1 cellular context compared by ENCODE assay signal in the genomic region with DNA sequence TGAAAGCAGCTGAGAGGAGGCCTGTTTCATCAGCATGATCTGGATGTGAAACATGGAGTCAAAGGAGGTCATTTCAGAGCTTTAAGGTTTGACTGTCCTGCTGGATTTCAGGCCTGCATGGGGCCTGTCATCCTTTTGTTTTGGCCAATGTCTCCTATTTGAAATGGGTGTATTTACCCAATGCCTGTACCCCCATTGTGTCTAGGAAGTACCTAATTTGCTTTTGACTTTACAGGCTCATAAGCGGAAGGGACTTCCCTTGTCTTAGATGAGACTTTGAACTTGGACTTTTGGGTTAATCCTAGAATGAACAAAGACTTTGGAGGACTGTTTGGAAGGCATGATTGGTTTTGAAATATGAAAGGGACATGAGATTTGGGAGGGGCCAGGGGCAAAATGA.
TF ChIP-seq lines count a peak whose summit lies in the region.

No MANE protein-coding gene starts in this region.

TF ChIP-seq in HepG2, 621 proteins besides CTCF, POLR2A, EP300 and RAD21 (continues in another document):
- TF ChIP-seq, protein P1, sequence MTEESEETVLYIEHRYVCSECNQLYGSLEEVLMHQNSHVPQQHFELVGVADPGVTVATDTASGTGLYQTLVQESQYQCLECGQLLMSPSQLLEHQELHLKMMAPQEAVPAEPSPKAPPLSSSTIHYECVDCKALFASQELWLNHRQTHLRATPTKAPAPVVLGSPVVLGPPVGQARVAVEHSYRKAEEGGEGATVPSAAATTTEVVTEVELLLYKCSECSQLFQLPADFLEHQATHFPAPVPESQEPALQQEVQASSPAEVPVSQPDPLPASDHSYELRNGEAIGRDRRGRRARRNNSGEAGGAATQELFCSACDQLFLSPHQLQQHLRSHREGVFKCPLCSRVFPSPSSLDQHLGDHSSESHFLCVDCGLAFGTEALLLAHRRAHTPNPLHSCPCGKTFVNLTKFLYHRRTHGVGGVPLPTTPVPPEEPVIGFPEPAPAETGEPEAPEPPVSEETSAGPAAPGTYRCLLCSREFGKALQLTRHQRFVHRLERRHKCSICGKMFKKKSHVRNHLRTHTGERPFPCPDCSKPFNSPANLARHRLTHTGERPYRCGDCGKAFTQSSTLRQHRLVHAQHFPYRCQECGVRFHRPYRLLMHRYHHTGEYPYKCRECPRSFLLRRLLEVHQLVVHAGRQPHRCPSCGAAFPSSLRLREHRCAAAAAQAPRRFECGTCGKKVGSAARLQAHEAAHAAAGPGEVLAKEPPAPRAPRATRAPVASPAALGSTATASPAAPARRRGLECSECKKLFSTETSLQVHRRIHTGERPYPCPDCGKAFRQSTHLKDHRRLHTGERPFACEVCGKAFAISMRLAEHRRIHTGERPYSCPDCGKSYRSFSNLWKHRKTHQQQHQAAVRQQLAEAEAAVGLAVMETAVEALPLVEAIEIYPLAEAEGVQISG (CRISPR knock-in tag; IDR thresholded peaks at IDR 0.05), result no peak
- TF ChIP-seq ZKSCAN5 (CRISPR knock-in tag; IDR thresholded peaks at IDR 0.05), result no peak
- TF ChIP-seq FOXP1 (IDR thresholded peaks at IDR 0.05), result no peak
- 0 out of 2 replicates have a peak, but pooled peaks have one; percentile 10 for TF ChIP-seq FOXP1 (CRISPR knock-in tag; IDR thresholded peaks at IDR 0.05)
- TF ChIP-seq, protein P2, sequence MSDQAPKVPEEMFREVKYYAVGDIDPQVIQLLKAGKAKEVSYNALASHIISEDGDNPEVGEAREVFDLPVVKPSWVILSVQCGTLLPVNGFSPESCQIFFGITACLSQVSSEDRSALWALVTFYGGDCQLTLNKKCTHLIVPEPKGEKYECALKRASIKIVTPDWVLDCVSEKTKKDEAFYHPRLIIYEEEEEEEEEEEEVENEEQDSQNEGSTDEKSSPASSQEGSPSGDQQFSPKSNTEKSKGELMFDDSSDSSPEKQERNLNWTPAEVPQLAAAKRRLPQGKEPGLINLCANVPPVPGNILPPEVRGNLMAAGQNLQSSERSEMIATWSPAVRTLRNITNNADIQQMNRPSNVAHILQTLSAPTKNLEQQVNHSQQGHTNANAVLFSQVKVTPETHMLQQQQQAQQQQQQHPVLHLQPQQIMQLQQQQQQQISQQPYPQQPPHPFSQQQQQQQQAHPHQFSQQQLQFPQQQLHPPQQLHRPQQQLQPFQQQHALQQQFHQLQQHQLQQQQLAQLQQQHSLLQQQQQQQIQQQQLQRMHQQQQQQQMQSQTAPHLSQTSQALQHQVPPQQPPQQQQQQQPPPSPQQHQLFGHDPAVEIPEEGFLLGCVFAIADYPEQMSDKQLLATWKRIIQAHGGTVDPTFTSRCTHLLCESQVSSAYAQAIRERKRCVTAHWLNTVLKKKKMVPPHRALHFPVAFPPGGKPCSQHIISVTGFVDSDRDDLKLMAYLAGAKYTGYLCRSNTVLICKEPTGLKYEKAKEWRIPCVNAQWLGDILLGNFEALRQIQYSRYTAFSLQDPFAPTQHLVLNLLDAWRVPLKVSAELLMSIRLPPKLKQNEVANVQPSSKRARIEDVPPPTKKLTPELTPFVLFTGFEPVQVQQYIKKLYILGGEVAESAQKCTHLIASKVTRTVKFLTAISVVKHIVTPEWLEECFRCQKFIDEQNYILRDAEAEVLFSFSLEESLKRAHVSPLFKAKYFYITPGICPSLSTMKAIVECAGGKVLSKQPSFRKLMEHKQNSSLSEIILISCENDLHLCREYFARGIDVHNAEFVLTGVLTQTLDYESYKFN (CRISPR knock-in tag; conservative IDR thresholded peaks at IDR 0.05), result 0 out of 2 replicates have a peak, but pooled peaks have one; percentile 19
- TF ChIP-seq ATAD3A (CRISPR knock-in tag; IDR thresholded peaks at IDR 0.05), result no peak
- TF ChIP-seq ZNF430 (CRISPR knock-in tag; IDR thresholded peaks at IDR 0.05), result no peak
- no peak for TF ChIP-seq ZNF207 (IDR thresholded peaks at IDR 0.05; ENCODE audit: borderline replicate concordance)
- TF ChIP-seq RORA (CRISPR knock-in tag; IDR thresholded peaks at IDR 0.05), result no peak
- TF ChIP-seq NR2F2 (IDR thresholded peaks at IDR 0.05; ENCODE audit: borderline replicate concordance, low read depth), result no peak
- peak; percentile 26; the same call in 1 of the 2 replicates for TF ChIP-seq HDAC1 (CRISPR knock-in tag; IDR thresholded peaks at IDR 0.05)
- 0 out of 2 replicates have a peak, but pooled peaks have one; percentile 10 for TF ChIP-seq TCF7 (IDR thresholded peaks at IDR 0.05; ENCODE audit: low read depth)
- no peak for TF ChIP-seq ZNF230 (CRISPR knock-in tag; IDR thresholded peaks at IDR 0.05)
- TF ChIP-seq MAZ (IDR thresholded peaks at IDR 0.05; ENCODE audit: borderline replicate concordance, low read depth, low read length), result no peak
- no peak for TF ChIP-seq MAZ (CRISPR knock-in tag; IDR thresholded peaks at IDR 0.05; ENCODE audit: low read depth)
- no peak for TF ChIP-seq KDM5A (IDR thresholded peaks at IDR 0.05; ENCODE audit: borderline replicate concordance, low read length)
- TF ChIP-seq, protein P3, sequence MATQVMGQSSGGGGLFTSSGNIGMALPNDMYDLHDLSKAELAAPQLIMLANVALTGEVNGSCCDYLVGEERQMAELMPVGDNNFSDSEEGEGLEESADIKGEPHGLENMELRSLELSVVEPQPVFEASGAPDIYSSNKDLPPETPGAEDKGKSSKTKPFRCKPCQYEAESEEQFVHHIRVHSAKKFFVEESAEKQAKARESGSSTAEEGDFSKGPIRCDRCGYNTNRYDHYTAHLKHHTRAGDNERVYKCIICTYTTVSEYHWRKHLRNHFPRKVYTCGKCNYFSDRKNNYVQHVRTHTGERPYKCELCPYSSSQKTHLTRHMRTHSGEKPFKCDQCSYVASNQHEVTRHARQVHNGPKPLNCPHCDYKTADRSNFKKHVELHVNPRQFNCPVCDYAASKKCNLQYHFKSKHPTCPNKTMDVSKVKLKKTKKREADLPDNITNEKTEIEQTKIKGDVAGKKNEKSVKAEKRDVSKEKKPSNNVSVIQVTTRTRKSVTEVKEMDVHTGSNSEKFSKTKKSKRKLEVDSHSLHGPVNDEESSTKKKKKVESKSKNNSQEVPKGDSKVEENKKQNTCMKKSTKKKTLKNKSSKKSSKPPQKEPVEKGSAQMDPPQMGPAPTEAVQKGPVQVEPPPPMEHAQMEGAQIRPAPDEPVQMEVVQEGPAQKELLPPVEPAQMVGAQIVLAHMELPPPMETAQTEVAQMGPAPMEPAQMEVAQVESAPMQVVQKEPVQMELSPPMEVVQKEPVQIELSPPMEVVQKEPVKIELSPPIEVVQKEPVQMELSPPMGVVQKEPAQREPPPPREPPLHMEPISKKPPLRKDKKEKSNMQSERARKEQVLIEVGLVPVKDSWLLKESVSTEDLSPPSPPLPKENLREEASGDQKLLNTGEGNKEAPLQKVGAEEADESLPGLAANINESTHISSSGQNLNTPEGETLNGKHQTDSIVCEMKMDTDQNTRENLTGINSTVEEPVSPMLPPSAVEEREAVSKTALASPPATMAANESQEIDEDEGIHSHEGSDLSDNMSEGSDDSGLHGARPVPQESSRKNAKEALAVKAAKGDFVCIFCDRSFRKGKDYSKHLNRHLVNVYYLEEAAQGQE (IDR thresholded peaks at IDR 0.05; ENCODE audit: borderline replicate concordance in 1 of 2, low read depth in 1 of 2, low read length in 2 of 2), result no peak
- TF ChIP-seq, protein P4, sequence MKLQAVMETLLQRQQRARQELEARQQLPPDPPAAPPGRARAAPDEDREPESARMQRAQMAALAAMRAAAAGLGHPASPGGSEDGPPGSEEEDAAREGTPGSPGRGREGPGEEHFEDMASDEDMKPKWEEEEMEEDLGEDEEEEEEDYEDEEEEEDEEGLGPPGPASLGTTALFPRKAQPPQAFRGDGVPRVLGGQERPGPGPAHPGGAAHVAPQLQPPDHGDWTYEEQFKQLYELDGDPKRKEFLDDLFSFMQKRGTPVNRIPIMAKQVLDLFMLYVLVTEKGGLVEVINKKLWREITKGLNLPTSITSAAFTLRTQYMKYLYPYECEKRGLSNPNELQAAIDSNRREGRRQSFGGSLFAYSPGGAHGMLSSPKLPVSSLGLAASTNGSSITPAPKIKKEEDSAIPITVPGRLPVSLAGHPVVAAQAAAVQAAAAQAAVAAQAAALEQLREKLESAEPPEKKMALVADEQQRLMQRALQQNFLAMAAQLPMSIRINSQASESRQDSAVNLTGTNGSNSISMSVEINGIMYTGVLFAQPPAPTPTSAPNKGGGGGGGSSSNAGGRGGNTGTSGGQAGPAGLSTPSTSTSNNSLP (IDR thresholded peaks at IDR 0.05; ENCODE audit: low read depth, low read length), result no peak
- TF ChIP-seq, protein P5, sequence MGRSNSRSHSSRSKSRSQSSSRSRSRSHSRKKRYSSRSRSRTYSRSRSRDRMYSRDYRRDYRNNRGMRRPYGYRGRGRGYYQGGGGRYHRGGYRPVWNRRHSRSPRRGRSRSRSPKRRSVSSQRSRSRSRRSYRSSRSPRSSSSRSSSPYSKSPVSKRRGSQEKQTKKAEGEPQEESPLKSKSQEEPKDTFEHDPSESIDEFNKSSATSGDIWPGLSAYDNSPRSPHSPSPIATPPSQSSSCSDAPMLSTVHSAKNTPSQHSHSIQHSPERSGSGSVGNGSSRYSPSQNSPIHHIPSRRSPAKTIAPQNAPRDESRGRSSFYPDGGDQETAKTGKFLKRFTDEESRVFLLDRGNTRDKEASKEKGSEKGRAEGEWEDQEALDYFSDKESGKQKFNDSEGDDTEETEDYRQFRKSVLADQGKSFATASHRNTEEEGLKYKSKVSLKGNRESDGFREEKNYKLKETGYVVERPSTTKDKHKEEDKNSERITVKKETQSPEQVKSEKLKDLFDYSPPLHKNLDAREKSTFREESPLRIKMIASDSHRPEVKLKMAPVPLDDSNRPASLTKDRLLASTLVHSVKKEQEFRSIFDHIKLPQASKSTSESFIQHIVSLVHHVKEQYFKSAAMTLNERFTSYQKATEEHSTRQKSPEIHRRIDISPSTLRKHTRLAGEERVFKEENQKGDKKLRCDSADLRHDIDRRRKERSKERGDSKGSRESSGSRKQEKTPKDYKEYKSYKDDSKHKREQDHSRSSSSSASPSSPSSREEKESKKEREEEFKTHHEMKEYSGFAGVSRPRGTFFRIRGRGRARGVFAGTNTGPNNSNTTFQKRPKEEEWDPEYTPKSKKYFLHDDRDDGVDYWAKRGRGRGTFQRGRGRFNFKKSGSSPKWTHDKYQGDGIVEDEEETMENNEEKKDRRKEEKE (IDR thresholded peaks at IDR 0.05), result no peak
- peak; percentile 43; the same call in 1 of the 2 replicates for TF ChIP-seq BCL6 (CRISPR knock-in tag; IDR thresholded peaks at IDR 0.05)
- no peak for TF ChIP-seq ZNF101 (CRISPR knock-in tag; IDR thresholded peaks at IDR 0.05; ENCODE audit: borderline replicate concordance, low read depth)
- TF ChIP-seq ERF (CRISPR knock-in tag; IDR thresholded peaks at IDR 0.05), result no peak
- TF ChIP-seq MTA3 (CRISPR knock-in tag; IDR thresholded peaks at IDR 0.05), result no peak
- TF ChIP-seq, protein P6, sequence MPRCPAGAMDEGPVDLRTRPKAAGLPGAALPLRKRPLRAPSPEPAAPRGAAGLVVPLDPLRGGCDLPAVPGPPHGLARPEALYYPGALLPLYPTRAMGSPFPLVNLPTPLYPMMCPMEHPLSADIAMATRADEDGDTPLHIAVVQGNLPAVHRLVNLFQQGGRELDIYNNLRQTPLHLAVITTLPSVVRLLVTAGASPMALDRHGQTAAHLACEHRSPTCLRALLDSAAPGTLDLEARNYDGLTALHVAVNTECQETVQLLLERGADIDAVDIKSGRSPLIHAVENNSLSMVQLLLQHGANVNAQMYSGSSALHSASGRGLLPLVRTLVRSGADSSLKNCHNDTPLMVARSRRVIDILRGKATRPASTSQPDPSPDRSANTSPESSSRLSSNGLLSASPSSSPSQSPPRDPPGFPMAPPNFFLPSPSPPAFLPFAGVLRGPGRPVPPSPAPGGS (CRISPR knock-in tag; IDR thresholded peaks at IDR 0.05), result no peak
- no peak for TF ChIP-seq TAF1 (CRISPR knock-in tag; IDR thresholded peaks at IDR 0.05)
- no peak for TF ChIP-seq MTF1 (CRISPR knock-in tag; IDR thresholded peaks at IDR 0.05)
- TF ChIP-seq, protein P7, sequence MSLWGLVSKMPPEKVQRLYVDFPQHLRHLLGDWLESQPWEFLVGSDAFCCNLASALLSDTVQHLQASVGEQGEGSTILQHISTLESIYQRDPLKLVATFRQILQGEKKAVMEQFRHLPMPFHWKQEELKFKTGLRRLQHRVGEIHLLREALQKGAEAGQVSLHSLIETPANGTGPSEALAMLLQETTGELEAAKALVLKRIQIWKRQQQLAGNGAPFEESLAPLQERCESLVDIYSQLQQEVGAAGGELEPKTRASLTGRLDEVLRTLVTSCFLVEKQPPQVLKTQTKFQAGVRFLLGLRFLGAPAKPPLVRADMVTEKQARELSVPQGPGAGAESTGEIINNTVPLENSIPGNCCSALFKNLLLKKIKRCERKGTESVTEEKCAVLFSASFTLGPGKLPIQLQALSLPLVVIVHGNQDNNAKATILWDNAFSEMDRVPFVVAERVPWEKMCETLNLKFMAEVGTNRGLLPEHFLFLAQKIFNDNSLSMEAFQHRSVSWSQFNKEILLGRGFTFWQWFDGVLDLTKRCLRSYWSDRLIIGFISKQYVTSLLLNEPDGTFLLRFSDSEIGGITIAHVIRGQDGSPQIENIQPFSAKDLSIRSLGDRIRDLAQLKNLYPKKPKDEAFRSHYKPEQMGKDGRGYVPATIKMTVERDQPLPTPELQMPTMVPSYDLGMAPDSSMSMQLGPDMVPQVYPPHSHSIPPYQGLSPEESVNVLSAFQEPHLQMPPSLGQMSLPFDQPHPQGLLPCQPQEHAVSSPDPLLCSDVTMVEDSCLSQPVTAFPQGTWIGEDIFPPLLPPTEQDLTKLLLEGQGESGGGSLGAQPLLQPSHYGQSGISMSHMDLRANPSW (CRISPR knock-in tag; IDR thresholded peaks at IDR 0.05; ENCODE audit: borderline replicate concordance), result no peak
- no peak for TF ChIP-seq ZNF703 (CRISPR knock-in tag; IDR thresholded peaks at IDR 0.05; ENCODE audit: borderline replicate concordance)
- TF ChIP-seq YEATS4 (CRISPR knock-in tag; IDR thresholded peaks at IDR 0.05; ENCODE audit: borderline replicate concordance), result no peak
- TF ChIP-seq ZNF674 (CRISPR knock-in tag; IDR thresholded peaks at IDR 0.05; ENCODE audit: low read depth), result no peak
- TF ChIP-seq NCOR1 (IDR thresholded peaks at IDR 0.05; ENCODE audit: borderline replicate concordance, low read length), result no peak
- no peak for TF ChIP-seq HOXA3 (CRISPR knock-in tag; IDR thresholded peaks at IDR 0.05)
- no peak for TF ChIP-seq ZNF670 (CRISPR knock-in tag; IDR thresholded peaks at IDR 0.05; ENCODE audit: borderline replicate concordance)
- TF ChIP-seq ZNF720 (CRISPR knock-in tag; IDR thresholded peaks at IDR 0.05), result no peak
- TF ChIP-seq ZIK1 (CRISPR knock-in tag; IDR thresholded peaks at IDR 0.05; ENCODE audit: borderline replicate concordance, low read depth), result no peak
- TF ChIP-seq GFI1 (CRISPR knock-in tag; IDR thresholded peaks at IDR 0.05; ENCODE audit: borderline replicate concordance), result no peak
- TF ChIP-seq FOXA3 (CRISPR knock-in tag; IDR thresholded peaks at IDR 0.05), result no peak
- peak; percentile 87 for TF ChIP-seq SOX5 (CRISPR knock-in tag; IDR thresholded peaks at IDR 0.05; ENCODE audit: borderline replicate concordance)
- TF ChIP-seq SOX6 (IDR thresholded peaks at IDR 0.05), result no peak
- TF ChIP-seq SOX6 (CRISPR knock-in tag; IDR thresholded peaks at IDR 0.05), result peak; percentile 75
- TF ChIP-seq, protein P8, sequence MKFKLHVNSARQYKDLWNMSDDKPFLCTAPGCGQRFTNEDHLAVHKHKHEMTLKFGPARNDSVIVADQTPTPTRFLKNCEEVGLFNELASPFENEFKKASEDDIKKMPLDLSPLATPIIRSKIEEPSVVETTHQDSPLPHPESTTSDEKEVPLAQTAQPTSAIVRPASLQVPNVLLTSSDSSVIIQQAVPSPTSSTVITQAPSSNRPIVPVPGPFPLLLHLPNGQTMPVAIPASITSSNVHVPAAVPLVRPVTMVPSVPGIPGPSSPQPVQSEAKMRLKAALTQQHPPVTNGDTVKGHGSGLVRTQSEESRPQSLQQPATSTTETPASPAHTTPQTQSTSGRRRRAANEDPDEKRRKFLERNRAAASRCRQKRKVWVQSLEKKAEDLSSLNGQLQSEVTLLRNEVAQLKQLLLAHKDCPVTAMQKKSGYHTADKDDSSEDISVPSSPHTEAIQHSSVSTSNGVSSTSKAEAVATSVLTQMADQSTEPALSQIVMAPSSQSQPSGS (CRISPR knock-in tag; IDR thresholded peaks at IDR 0.05), result no peak
- TF ChIP-seq HNF4A (CRISPR knock-in tag; IDR thresholded peaks at IDR 0.05), result peak; percentile 36; the same call in 1 of the 2 replicates
